Comparison of ENCODE assay signal across 29 cellular contexts in the genomic region with DNA sequence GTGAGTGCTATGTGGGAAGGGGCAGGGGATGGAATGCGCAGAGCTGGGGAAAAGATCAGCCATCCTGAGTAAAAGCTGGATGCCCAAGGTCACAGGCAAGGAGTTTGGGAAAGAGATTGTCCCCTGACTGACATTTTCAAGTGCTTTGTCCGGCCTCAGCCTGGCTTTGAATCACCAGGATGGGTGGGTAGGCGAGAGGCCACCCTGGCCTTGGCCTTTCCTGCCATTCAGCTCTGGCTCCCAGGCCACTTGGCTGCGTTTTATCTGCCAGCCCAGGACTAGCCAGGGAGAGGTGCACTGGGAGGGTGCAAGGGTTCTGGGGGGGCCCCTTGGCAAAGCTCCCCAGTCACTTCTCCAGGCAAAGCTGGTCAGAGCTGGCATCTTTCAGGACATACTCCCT. TPM values are rescaled to one million over a fixed set of nuclear protein-coding genes. Genes with fewer than 3 reads are reported as not detected.
DNase-seq lines count a peak whose midpoint lies in the region; ATAC-seq and TF ChIP-seq lines count a peak whose summit lies in the region.
"Had no signal": no experiment of that assay in that cellular context is flagged by ENCODE, and none has a peak within 500 bp of the region (broad histone marks: within the 10 kb centered on the region; RNA-seq: fewer than 3 reads in every experiment).

No MANE protein-coding gene starts in this region.

- no peak overlapping the region for H3K4me3 ChIP-seq in adrenal gland
- no peak overlapping the region for H3K4me3 ChIP-seq in heart left ventricle
- no peak overlapping the region for H3K4me3 ChIP-seq in lung
- H3K4me3 ChIP-seq in spleen, result no peak overlapping the region
- H3K4me3 ChIP-seq: A549, GM23248 had no signal

- H3K9me3 ChIP-seq in adrenal gland (replicated peaks in 1 of 3) (no peaks in the 10 kb centered on the region), heart left ventricle (no peaks in the 10 kb centered on the region), lung (ENCODE audit: control insufficient read depth in 2 of 2, insufficient read depth in 1 of 2, low read length in 1 of 2) (no peaks in the 10 kb centered on the region), spleen (no peaks in the 10 kb centered on the region)
- H3K9me3 ChIP-seq: A549 had no signal

- H3K27ac ChIP-seq in adrenal gland (peak overlapping the region in 2 of 5 donors; percentile 46 to 73), heart left ventricle (peak overlapping the region; percentile 57 to 91 (median 82)), lung (ENCODE audit: low read depth in 1 of 2, low read length in 1 of 2) (peak overlapping the region; percentile 21 to 81), spleen (peak overlapping the region in 7 of 8 donors; percentile 51 to 71 (median 64))
- H3K27ac ChIP-seq: GM23248 had no signal

- no peak for TF ChIP-seq CTCF in adrenal gland (IDR thresholded peaks at IDR 0.05)
- no peak for TF ChIP-seq CTCF in heart left ventricle (IDR thresholded peaks at IDR 0.05)
- TF ChIP-seq CTCF in lung (IDR thresholded peaks at IDR 0.05; ENCODE audit: control extremely low read depth, extremely low read depth), result no peak
- no peak for TF ChIP-seq CTCF in spleen (IDR thresholded peaks at IDR 0.05 in 8 of 11, conservative IDR thresholded peaks at IDR 0.05 in 3 of 11)

- ATAC-seq in heart left ventricle (peak; percentile 22 to 72 (median 50)), lung (ENCODE audit: insufficient read depth, low FRiP score) (no peak)
- ATAC-seq: A549; activated CD4-positive, alpha-beta T cell treated with anti-CD3 and anti-CD28 coated beads for 36 hours; activated CD8-positive, alpha-beta T cell treated with anti-CD3 and anti-CD28 coated beads, Interleukin-2, amount 10 ng/mL, durations not matched to agents 7 days and 5 days; activated naive CD4-positive, alpha-beta T cell treated with anti-CD3 and anti-CD28 coated beads, Interleukin-2, amount 50 U/mL, for 72 hours; naive thymus-derived CD4-positive, alpha-beta T cell; SK-N-SH treated with all-trans-retinoic acid at 6 μM for 48 hours; stimulated activated memory B cell treated with anti-CD40 and anti-IgM and Interleukin-4, amounts not matched to agents 10 μg/mL and 1 μg/mL and 100 μg/mL, for 72 hours had no signal

- H3K36me3 ChIP-seq in adrenal gland (replicated peaks in 1 of 2), result no peaks in the 10 kb centered on the region
- no peaks in the 10 kb centered on the region for H3K36me3 ChIP-seq in heart left ventricle
- no peaks in the 10 kb centered on the region for H3K36me3 ChIP-seq in lung (ENCODE audit: control insufficient read depth in 2 of 2, insufficient read depth in 2 of 2, low read length in 2 of 2)
- H3K36me3 ChIP-seq in spleen, result no peaks in the 10 kb centered on the region

- intact Hi-C loops in adrenal gland (cut with DNase I), result no loop called here
- intact Hi-C loops in heart left ventricle (cut with DNase I), result loop anchor here in 1 of 10 donors (5.0 kb wide), 1 partner anchor 39 kb away; a partner anchor contains a TSS
- intact Hi-C loops in spleen (cut with DNase I; ENCODE audit: low total_unique reads), result no loop called here

- H3K27me3 ChIP-seq in adrenal gland, result no peaks in the 10 kb centered on the region
- no peaks in the 10 kb centered on the region for H3K27me3 ChIP-seq in heart left ventricle
- no peaks in the 10 kb centered on the region for H3K27me3 ChIP-seq in lung (ENCODE audit: control insufficient read depth, insufficient read depth)
- no peaks in the 10 kb centered on the region for H3K27me3 ChIP-seq in spleen (replicated peaks in 1 of 7)

- DNase-seq in adrenal gland (peak in 5 of 7 donors; percentile 59 to 84 (median 66)), heart left ventricle (peak in 4 of 5 donors; percentile 67 to 83 (median 78)), lung (ENCODE audit: low spot score) (no peak), spleen (peak; percentile 88), medulla oblongata (ENCODE audit: extremely low spot score) (no peak), amniotic stem cell (lab: John Stamatoyannopoulos, UW) (no peak), SW 1271 (lab: John Stamatoyannopoulos, UW) (no peak), T-helper 9 cell (no peak)
- DNase-seq: activated CD4-positive, alpha-beta T cell treated with anti-CD3 and anti-CD28 coated beads for 36 hours; activated CD8-positive, alpha-beta T cell treated with anti-CD3 and anti-CD28 coated beads, Interleukin-2, amount 10 ng/mL, durations not matched to agents 7 days and 5 days; DMS53; glutamatergic neuron; GM23248; Karpas-422; midbrain; NCI-H1436; NCI-H446; occipital lobe; RPMI8226; stimulated activated CD4-positive, alpha-beta T cell treated with anti-CD3 and anti-CD28 coated beads, Interleukin-12 subunit alpha, Interleukin-12 subunit beta, amount 100 ng/mL, for 4 hours; stimulated activated CD4-positive, alpha-beta T cell treated with anti-CD3 and anti-CD28 coated beads, Interleukin-4, amount 100 ng/mL, for 4 hours; T-helper 2 cell had no signal

- H3K4me1 ChIP-seq in adrenal gland (replicated peaks in 1 of 2), result peaks cover 3 to 21% of the 10 kb centered on the region in 2 donors
- peaks cover 17 to 94% (median 68%) of the 10 kb centered on the region in 12 donors for H3K4me1 ChIP-seq in heart left ventricle
- H3K4me1 ChIP-seq in lung (ENCODE audit: control insufficient read depth in 2 of 2, insufficient read depth in 2 of 2, low read length in 2 of 2), result peaks cover 7 to 8% of the 10 kb centered on the region in 2 donors
- H3K4me1 ChIP-seq in spleen, result peaks cover 0 to 76% (median 42%) of the 10 kb centered on the region in 6 donors

- WGBS in adrenal gland, 4 donors, result 32 to 49% (median 43%) methylated on average over 1 to 4 of the region's 4 CpGs
- 37 to 54% (median 40%) methylated on average over 4 of the region's 4 CpGs for WGBS in heart left ventricle, 4 donors
- 72 to 77% methylated on average over 4 of the region's 4 CpGs for WGBS in lung, 2 donors
- 67 to 95% (median 75%) methylated on average over 4 of the region's 4 CpGs for WGBS in spleen, 5 donors

- TF ChIP-seq POLR2A in adrenal gland (IDR thresholded peaks at IDR 0.05) (no peak), heart left ventricle (IDR thresholded peaks at IDR 0.05) (no peak), spleen (IDR thresholded peaks at IDR 0.05) (no peak)

RNA-seq across cellular contexts. Expression of a gene that starts 37.4 kb away (rescaled TPM):
- total RNA-seq in adrenal gland (100 to 1,000 TPM in 5 of 8 donors, 10 to 100 TPM in 3; 86.8 to 293 (median 151) TPM), heart left ventricle (100 to 1,000 TPM; 444 to 782 (median 590) TPM), lung (100 to 1,000 TPM in 1 of 2 donors, 10 to 100 TPM in 1; 10.3 to 111 TPM), spleen (100 to 1,000 TPM in 2 of 7 donors, 10 to 100 TPM in 5; 38.9 to 133 (median 68.9) TPM)
- polyA plus RNA-seq in adrenal gland (100 to 1,000 TPM in 2 of 3 donors, 10 to 100 TPM in 1; 59.4 to 254 (median 108) TPM), heart left ventricle (100 to 1,000 TPM; 304 to 791 TPM), lung (10 to 100 TPM; 41.0 to 43.8 TPM), spleen (10 to 100 TPM in 1 of 3 donors, 1 to 10 TPM in 2; 6.9 to 28.0 (median 9.3) TPM)
- polyA plus RNA-seq: naive thymus-derived CD4-positive, alpha-beta T cell had no signal

RNA-seq across cellular contexts. Expression of a gene that starts 58.0 kb away (rescaled TPM):
- total RNA-seq in adrenal gland (1 to 10 TPM in 1 of 8 donors, under 1 TPM in 6, not detected in 1; 0.12 to 1.9 (median 0.42) TPM), heart left ventricle (10 to 100 TPM in 1 of 9 donors, 1 to 10 TPM in 8; 1.8 to 10.2 (median 5.1) TPM), lung (1 to 10 TPM in 1 of 2 donors, under 1 TPM in 1; 0.55 to 2.4 TPM), spleen (1 to 10 TPM in 3 of 7 donors, under 1 TPM in 3, not detected in 1; 0.26 to 1.2 (median 0.81) TPM)
- polyA plus RNA-seq in adrenal gland (1 to 10 TPM in 1 of 3 donors, under 1 TPM in 2; 0.16 to 1.4 (median 0.51) TPM), heart left ventricle (1 to 10 TPM; 1.2 to 4.6 TPM), lung (under 1 TPM; 0.39 to 0.40 TPM), spleen (under 1 TPM; 0.04 to 0.32 (median 0.14) TPM)
- total RNA-seq: activated CD8-positive, alpha-beta T cell treated with anti-CD3 and anti-CD28 coated beads, Interleukin-2, amount 10 ng/mL, durations not matched to agents 7 days and 5 days; B cell; G401; naive thymus-derived CD4-positive, alpha-beta T cell had no signal

Comparison
In these comparisons a context has a peak if more than half of its experiments do, and no peak if none do; other contexts are left out.
1. DNase-seq: peak in adrenal gland (5 of 7), heart left ventricle (4 of 5) and spleen (single experiment); none in lung (single experiment), medulla oblongata (single experiment), amniotic stem cell (single experiment), SW 1271 (0 of 2) and T-helper 9 cell (single experiment).